15 cellular contexts compared by ENCODE assay signal in the genomic region with DNA sequence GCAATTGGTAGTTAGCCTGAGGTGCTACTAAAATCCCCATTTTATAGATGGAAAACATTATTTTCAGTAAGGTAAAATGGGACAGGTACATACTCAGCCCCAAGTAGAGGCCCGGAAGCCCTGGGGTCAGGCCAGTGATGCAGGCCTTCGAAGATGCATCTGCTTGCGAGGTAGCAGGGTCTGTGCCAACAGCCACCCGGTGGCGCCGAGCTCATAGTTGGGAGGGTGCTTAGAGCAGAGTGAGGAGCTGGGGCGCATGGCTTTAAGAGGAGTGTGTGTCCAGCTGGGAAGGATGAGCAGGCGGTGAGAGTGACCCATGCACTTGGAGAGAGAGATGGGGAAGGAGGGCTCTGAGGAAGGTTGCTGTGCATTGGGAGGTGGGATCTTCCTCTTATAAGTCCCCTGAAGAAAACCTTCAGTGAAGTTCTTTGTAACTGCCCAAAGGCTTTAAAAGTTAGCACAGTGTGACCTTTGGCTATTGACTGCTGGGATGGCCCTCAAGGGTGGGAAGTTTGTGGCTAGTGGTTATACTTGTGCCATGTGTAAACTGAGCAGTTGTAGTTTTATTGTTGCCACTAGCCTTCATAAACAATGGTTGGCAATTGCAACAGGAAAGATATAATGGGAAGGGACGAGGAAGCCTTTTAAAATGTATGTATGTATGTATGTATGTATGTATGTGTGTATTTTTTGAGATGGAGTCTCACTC.
DNase-seq lines count a peak whose midpoint lies in the region; ATAC-seq and TF ChIP-seq lines count a peak whose summit lies in the region.
"Had no signal": no experiment of that assay in that cellular context is flagged by ENCODE, and none has a peak within 500 bp of the region (broad histone marks: within the 10 kb centered on the region; RNA-seq: fewer than 3 reads in every experiment).

No MANE protein-coding gene starts in this region.

- H3K79me2 ChIP-seq in HCT116 (ENCODE audit: insufficient read depth, low read length), result no peaks in the 10 kb centered on the region
- H3K79me2 ChIP-seq in PC-3 (ENCODE audit: low read length), result no peaks in the 10 kb centered on the region

- no peaks in the 10 kb centered on the region for H3K36me3 ChIP-seq in HCT116 (ENCODE audit: control insufficient read depth in 1 of 2, insufficient read depth in 2 of 2, low read length in 2 of 2)
- H3K36me3 ChIP-seq in PC-3 (ENCODE audit: low read depth, low read length), result no peaks in the 10 kb centered on the region
- H3K36me3 ChIP-seq: Peyer's patch had no signal

- TF ChIP-seq POLR2A in HCT116 (IDR thresholded peaks at IDR 0.05; ENCODE audit: borderline replicate concordance, extremely low read depth, insufficient read depth, insufficient read length), result no peak

- no peak for TF ChIP-seq CTCF in HCT116 (IDR thresholded peaks at IDR 0.05 in 2 of 3, conservative IDR thresholded peaks at IDR 0.05 in 1 of 3; ENCODE audit: borderline replicate concordance in 1 of 3, insufficient read depth in 1 of 3, low read depth in 2 of 3, low read length in 2 of 3)
- TF ChIP-seq CTCF in PC-3 (conservative IDR thresholded peaks at IDR 0.05; ENCODE audit: low read depth, low read length), result no peak

- H2AFZ ChIP-seq in HCT116 (ENCODE audit: low read depth, low read length, poor library complexity, severe bottlenecking) (no peak overlapping the region), PC-3 (ENCODE audit: low read length) (no peak overlapping the region)
- H2AFZ ChIP-seq: GM23248 had no signal

- BruUV-seq in HCT116 (replicated peaks; lab: Mats Ljungman, UMichigan) (no TSS peak), PC-3 (replicated peaks; lab: Mats Ljungman, UMichigan) (no TSS peak)

- no peak overlapping the region for H3K9ac ChIP-seq in HCT116 (ENCODE audit: low read length)
- no peak overlapping the region for H3K9ac ChIP-seq in PC-3 (ENCODE audit: low read length)
- H3K9ac ChIP-seq: GM23248 had no signal

- no peak for ATAC-seq in HCT116
- peak; percentile 21 for ATAC-seq in PC-3
- no peak for ATAC-seq in stimulated activated effector memory CD8-positive, alpha-beta T cell treated with anti-CD3 and anti-CD28 coated beads, Interleukin-12 subunit alpha, Interleukin-12 subunit beta, amount 100 ng/mL, for 72 hours
- no peak for ATAC-seq in HG03159 (IDR thresholded peaks at IDR 0.05; ENCODE audit: unreplicated experiment)
- ATAC-seq in GM19397 (IDR thresholded peaks at IDR 0.05; ENCODE audit: unreplicated experiment), result no peak
- ATAC-seq: HepG2 had no signal

- H3K9me2 ChIP-seq in HCT116 (ENCODE audit: insufficient read depth) (no peaks in the 10 kb centered on the region), PC-3 (replicated peaks; ENCODE audit: low read length) (no peaks in the 10 kb centered on the region)

- no peak overlapping the region for H3K4me3 ChIP-seq in HCT116 (replicated peaks in 1 of 2; ENCODE audit: low read depth in 1 of 2, low read length in 2 of 2)
- H3K4me3 ChIP-seq in PC-3 (ENCODE audit: low read length), result no peak overlapping the region
- H3K4me3 ChIP-seq: GM23248, Peyer's patch had no signal

- TF ChIP-seq RAD21 in HCT116 (IDR thresholded peaks at IDR 0.05; ENCODE audit: low read depth), result 0 out of 2 replicates have a peak, but pooled peaks have one; percentile 21

- H3K27ac Mint-ChIP-seq in stimulated activated effector memory CD8-positive, alpha-beta T cell treated with anti-CD3 and anti-CD28 coated beads, Interleukin-12 subunit alpha, Interleukin-12 subunit beta, amount 100 ng/mL, for 72 hours, result peak overlapping the region; percentile 32

- H3K4me1 ChIP-seq in HCT116 (ENCODE audit: control insufficient read depth in 1 of 2, insufficient read depth in 2 of 2, low read length in 2 of 2) (peaks cover 0 to 19% of the 10 kb centered on the region in 2 experiments; a peak in 2 of 4 replicates), PC-3 (ENCODE audit: insufficient read depth, low read length) (no peaks in the 10 kb centered on the region)

- CTCF ChIA-PET in HCT116 (lab: Charles Lee), result no interaction called here
- CTCF ChIA-PET in PC-3 (lab: Charles Lee), result no interaction called here

- DNase-seq in HCT116 (ENCODE audit: low read depth, low spot score) (no peak), PC-3 (no peak), islet precursor cell (peak; percentile 38)
- DNase-seq in stimulated activated effector memory CD8-positive, alpha-beta T cell treated with anti-CD3 and anti-CD28 coated beads, Interleukin-12 subunit alpha, Interleukin-12 subunit beta, amount 100 ng/mL, for 72 hours (ENCODE audit: low spot score in 2 of 2), result no peak
- no peak for DNase-seq in stimulated activated CD4-positive, alpha-beta T cell treated with anti-CD3 and anti-CD28 coated beads, Interleukin-4, amount 100 ng/mL, for 4 hours
- DNase-seq: AML-193, Calu3, GM23248, Kasumi-1, NCI-H226, Peyer's patch, SHP77 treated with DMSO at 0.1 percent for 48 hours had no signal

- H3F3A ChIP-seq in PC-3 (ENCODE audit: low read length, unreplicated experiment), result no peaks in the 10 kb centered on the region

- H3K36me3 Mint-ChIP-seq in stimulated activated effector memory CD8-positive, alpha-beta T cell treated with anti-CD3 and anti-CD28 coated beads, Interleukin-12 subunit alpha, Interleukin-12 subunit beta, amount 100 ng/mL, for 72 hours, result peaks cover 4% of the 10 kb centered on the region

- H3K27me3 ChIP-seq in HCT116 (ENCODE audit: insufficient read depth, low read length) (no peaks in the 10 kb centered on the region), PC-3 (ENCODE audit: low read length) (no peaks in the 10 kb centered on the region)
- H3K27me3 ChIP-seq: Peyer's patch had no signal

- POLR2A ChIA-PET in HCT116 (lab: Charles Lee), result interaction anchor here (0.8 to 1.0 kb wide), 2 partner anchors 11 to 13 kb away, joined by 3 to 4 read pairs; no protein-coding TSS in a partner anchor
- POLR2A ChIA-PET in PC-3 (lab: Charles Lee; ENCODE audit: unreplicated experiment), result no interaction called here

- no peak overlapping the region for H3K27ac ChIP-seq in HCT116 (ENCODE audit: low read depth, low read length)
- no peak overlapping the region for H3K27ac ChIP-seq in PC-3 (ENCODE audit: low read length)
- H3K27ac ChIP-seq: GM23248 had no signal

- RAD21 ChIA-PET in HCT116 (lab: Charles Lee; ENCODE audit: low non-redundant PET in 1 of 2, low total read pairs in 2 of 2, uncharacterized antibody in 2 of 2, unreplicated experiment in 2 of 2), result no interaction called here

- no peak overlapping the region for H3K4me3 Mint-ChIP-seq in stimulated activated effector memory CD8-positive, alpha-beta T cell treated with anti-CD3 and anti-CD28 coated beads, Interleukin-12 subunit alpha, Interleukin-12 subunit beta, amount 100 ng/mL, for 72 hours

- H3K4me2 ChIP-seq in HCT116 (ENCODE audit: low read length), result no peak overlapping the region
- H3K4me2 ChIP-seq in PC-3 (ENCODE audit: low read length), result no peak overlapping the region

- intact Hi-C loops in HCT116 (cut with micrococcal nuclease) (no loop called here), PC-3 (cut with micrococcal nuclease) (no loop called here)

- H3K9me3 Mint-ChIP-seq in stimulated activated effector memory CD8-positive, alpha-beta T cell treated with anti-CD3 and anti-CD28 coated beads, Interleukin-12 subunit alpha, Interleukin-12 subunit beta, amount 100 ng/mL, for 72 hours, result no peaks in the 10 kb centered on the region

- H3K4me1 Mint-ChIP-seq in stimulated activated effector memory CD8-positive, alpha-beta T cell treated with anti-CD3 and anti-CD28 coated beads, Interleukin-12 subunit alpha, Interleukin-12 subunit beta, amount 100 ng/mL, for 72 hours, result peaks cover 56% of the 10 kb centered on the region

- H3K9me3 ChIP-seq in HCT116 (ENCODE audit: control insufficient read depth in 1 of 2, insufficient read depth in 1 of 2, low read depth in 1 of 2, low read length in 2 of 2) (no peaks in the 10 kb centered on the region), PC-3 (ENCODE audit: low read length) (no peaks in the 10 kb centered on the region)
- H3K9me3 ChIP-seq: Peyer's patch had no signal

- H4K20me1 ChIP-seq in HCT116 (ENCODE audit: insufficient read depth) (no peaks in the 10 kb centered on the region), PC-3 (ENCODE audit: low read length) (no peaks in the 10 kb centered on the region)

TF ChIP-seq in HCT116, 20 proteins besides CTCF, POLR2A, EP300 and RAD21:
- TF ChIP-seq CEBPB (IDR thresholded peaks at IDR 0.05; ENCODE audit: low read depth) (no peak), SRF (IDR thresholded peaks at IDR 0.05; ENCODE audit: low read depth) (no peak)
